In genomic region chr20:36917240-36917639, GRCh38 we compare ENCODE assay signal across 20 cellular contexts. TPM values are rescaled to one million over a fixed set of nuclear protein-coding genes. Genes with fewer than 3 reads are reported as not detected.
A peak's percentile ranks its signal among the peaks of the same experiment; 100 is the strongest.
DNase-seq lines count a peak whose midpoint lies in the region; ATAC-seq and TF ChIP-seq lines count a peak whose summit lies in the region.
"Had no signal": no experiment of that assay in that cellular context is flagged by ENCODE, and none has a peak within 500 bp of the region (broad histone marks: within the 10 kb centered on the region; RNA-seq: fewer than 3 reads in every experiment).

No MANE protein-coding gene starts in this region.

- H3K27ac Mint-ChIP-seq in activated T-cell treated with anti-CD3 and anti-CD28 coated beads, Interleukin-2, amount 50 U/mL, for 24 hours, result peak overlapping the region; percentile 22
- no peak overlapping the region for H3K27ac Mint-ChIP-seq in activated T-cell treated with anti-CD3 and anti-CD28 coated beads, Interleukin-2, amount 50 U/mL, for 72 hours
- H3K27ac Mint-ChIP-seq in CD4-positive, CD25-positive, alpha-beta regulatory T cell, result no peak overlapping the region
- peak overlapping the region; percentile 11 for H3K27ac Mint-ChIP-seq in T-helper 17 cell
- H3K27ac Mint-ChIP-seq: CD14-positive monocyte; CD8-positive, alpha-beta T cell had no signal

- H3K4me1 ChIP-seq in CD4-positive, CD25-positive, alpha-beta regulatory T cell (ENCODE audit: control insufficient read depth, insufficient read depth, low read length, poor library complexity, severe bottlenecking), result peaks cover 14% of the 10 kb centered on the region
- no peaks in the 10 kb centered on the region for H3K4me1 ChIP-seq in upper lobe of right lung
- no peaks in the 10 kb centered on the region for H3K4me1 ChIP-seq in aorta (ENCODE audit: control insufficient read depth in 1 of 2, insufficient read depth in 2 of 2, low read length in 2 of 2)
- H3K4me1 ChIP-seq: BE2C, BLaER1, Caco-2 had no signal

- no peak for TF ChIP-seq CTCF in upper lobe of right lung (IDR thresholded peaks at IDR 0.05)

- peaks cover 9% of the 10 kb centered on the region for H3K4me1 Mint-ChIP-seq in activated T-cell treated with anti-CD3 and anti-CD28 coated beads, Interleukin-2, amount 50 U/mL, for 24 hours (ENCODE audit: low read depth)
- peaks cover 6% of the 10 kb centered on the region for H3K4me1 Mint-ChIP-seq in activated T-cell treated with anti-CD3 and anti-CD28 coated beads, Interleukin-2, amount 50 U/mL, for 72 hours (ENCODE audit: low read depth)
- H3K4me1 Mint-ChIP-seq in CD4-positive, CD25-positive, alpha-beta regulatory T cell, result peaks cover 5 to 35% (median 14%) of the 10 kb centered on the region in 4 donors
- H3K4me1 Mint-ChIP-seq in T-helper 17 cell, result peaks cover 2% of the 10 kb centered on the region
- H3K4me1 Mint-ChIP-seq: CD14-positive monocyte had no signal

- no peak for ATAC-seq in activated T-cell treated with anti-CD3 and anti-CD28 coated beads, Interleukin-2, amount 50 U/mL, for 72 hours (replicated peaks in 1 of 2)
- ATAC-seq in CD4-positive, CD25-positive, alpha-beta regulatory T cell (ENCODE audit: low read depth in 2 of 2), result no peak
- ATAC-seq in T-helper 17 cell (no peak), upper lobe of right lung (no peak), aorta (ENCODE audit: low FRiP score) (no peak), GM18519 (IDR thresholded peaks at IDR 0.05; ENCODE audit: low FRiP score, unreplicated experiment) (no peak)
- ATAC-seq: CD8-positive, alpha-beta T cell had no signal

- no peak overlapping the region for H3K4me3 ChIP-seq in CD4-positive, CD25-positive, alpha-beta regulatory T cell (ENCODE audit: low read depth, low read length)
- H3K4me3 ChIP-seq in upper lobe of right lung, result no peak overlapping the region
- H3K4me3 ChIP-seq in aorta (ENCODE audit: low read length in 2 of 2), result no peak overlapping the region
- H3K4me3 ChIP-seq: BLaER1 had no signal

- 98% methylated on average over 6 of the region's 6 CpGs for WGBS in aorta, 2 donors

- H3K36me3 ChIP-seq in CD4-positive, CD25-positive, alpha-beta regulatory T cell (ENCODE audit: control insufficient read depth, insufficient read depth, low read length), result peaks cover 90% of the 10 kb centered on the region
- H3K36me3 ChIP-seq in upper lobe of right lung, result peaks cover 92% of the 10 kb centered on the region
- peaks cover 0 to 8% of the 10 kb centered on the region in 2 donors for H3K36me3 ChIP-seq in aorta (ENCODE audit: control insufficient read depth in 1 of 2, insufficient read depth in 2 of 2, low read length in 1 of 2)
- H3K36me3 ChIP-seq: BLaER1 had no signal

- H3K27ac ChIP-seq in CD4-positive, CD25-positive, alpha-beta regulatory T cell (ENCODE audit: insufficient read depth, low read length, poor library complexity, severe bottlenecking), result peak overlapping the region; percentile 5
- H3K27ac ChIP-seq in upper lobe of right lung, result no peak overlapping the region
- H3K27ac ChIP-seq in aorta (ENCODE audit: low read depth in 1 of 2, low read length in 2 of 2), result no peak overlapping the region
- H3K27ac ChIP-seq: BLaER1 had no signal

- H3K27me3 Mint-ChIP-seq in activated T-cell treated with anti-CD3 and anti-CD28 coated beads, Interleukin-2, amount 50 U/mL, for 24 hours, result no peaks in the 10 kb centered on the region
- no peaks in the 10 kb centered on the region for H3K27me3 Mint-ChIP-seq in activated T-cell treated with anti-CD3 and anti-CD28 coated beads, Interleukin-2, amount 50 U/mL, for 72 hours (ENCODE audit: low read depth)
- no peaks in the 10 kb centered on the region for H3K27me3 Mint-ChIP-seq in CD4-positive, CD25-positive, alpha-beta regulatory T cell
- no peaks in the 10 kb centered on the region for H3K27me3 Mint-ChIP-seq in T-helper 17 cell
- H3K27me3 Mint-ChIP-seq: CD4-positive, alpha-beta T cell had no signal

- H3K4me3 Mint-ChIP-seq in activated T-cell treated with anti-CD3 and anti-CD28 coated beads, Interleukin-2, amount 50 U/mL, for 24 hours, result no peak overlapping the region
- no peak overlapping the region for H3K4me3 Mint-ChIP-seq in activated T-cell treated with anti-CD3 and anti-CD28 coated beads, Interleukin-2, amount 50 U/mL, for 72 hours
- peak overlapping the region in 1 of 4 donors; percentile 38 for H3K4me3 Mint-ChIP-seq in CD4-positive, CD25-positive, alpha-beta regulatory T cell
- no peak overlapping the region for H3K4me3 Mint-ChIP-seq in T-helper 17 cell
- H3K4me3 Mint-ChIP-seq: CD14-positive monocyte; CD4-positive, alpha-beta T cell; CD8-positive, alpha-beta T cell had no signal

- no peaks in the 10 kb centered on the region for H3K27me3 ChIP-seq in CD4-positive, CD25-positive, alpha-beta regulatory T cell (ENCODE audit: control insufficient read depth, insufficient read depth, low read length)
- H3K27me3 ChIP-seq in upper lobe of right lung (no peaks in the 10 kb centered on the region), aorta (ENCODE audit: control insufficient read depth in 1 of 2, insufficient read depth in 2 of 2, low read length in 1 of 2) (no peaks in the 10 kb centered on the region)
- H3K27me3 ChIP-seq: BE2C, BLaER1 had no signal

- intact Hi-C loops in upper lobe of right lung (cut with DNase I), result no loop called here
- intact Hi-C loops in aorta (cut with DNase I), result no loop called here

- no peaks in the 10 kb centered on the region for H3K9me3 Mint-ChIP-seq in activated T-cell treated with anti-CD3 and anti-CD28 coated beads, Interleukin-2, amount 50 U/mL, for 24 hours
- no peaks in the 10 kb centered on the region for H3K9me3 Mint-ChIP-seq in activated T-cell treated with anti-CD3 and anti-CD28 coated beads, Interleukin-2, amount 50 U/mL, for 72 hours
- H3K9me3 Mint-ChIP-seq in CD4-positive, CD25-positive, alpha-beta regulatory T cell, result no peaks in the 10 kb centered on the region
- H3K9me3 Mint-ChIP-seq: CD14-positive monocyte; CD4-positive, alpha-beta T cell; CD8-positive, alpha-beta T cell had no signal

- H3K9me3 ChIP-seq in CD4-positive, CD25-positive, alpha-beta regulatory T cell (ENCODE audit: control insufficient read depth in 2 of 2, low read length in 2 of 2), result no peaks in the 10 kb centered on the region
- H3K9me3 ChIP-seq in T-helper 17 cell (ENCODE audit: control insufficient read depth, low read length, poor library complexity, severe bottlenecking) (no peaks in the 10 kb centered on the region), upper lobe of right lung (no peaks in the 10 kb centered on the region), aorta (ENCODE audit: control insufficient read depth, low read length) (no peaks in the 10 kb centered on the region)
- H3K9me3 ChIP-seq: BE2C, BLaER1, Caco-2 had no signal

- peaks cover 61% of the 10 kb centered on the region for H3K36me3 Mint-ChIP-seq in activated T-cell treated with anti-CD3 and anti-CD28 coated beads, Interleukin-2, amount 50 U/mL, for 24 hours (ENCODE audit: low read depth)
- H3K36me3 Mint-ChIP-seq in activated T-cell treated with anti-CD3 and anti-CD28 coated beads, Interleukin-2, amount 50 U/mL, for 72 hours (ENCODE audit: insufficient read depth in 2 of 2), result peaks cover 4 to 7% of the 10 kb centered on the region in 2 donors
- H3K36me3 Mint-ChIP-seq in CD4-positive, CD25-positive, alpha-beta regulatory T cell, result peaks cover 28% of the 10 kb centered on the region
- H3K36me3 Mint-ChIP-seq in T-helper 17 cell (ENCODE audit: low read depth), result peaks cover 2% of the 10 kb centered on the region

- DNase-seq in activated T-cell treated with anti-CD3 and anti-CD28 coated beads, Interleukin-2, amount 50 U/mL, for 24 hours, result no peak
- no peak for DNase-seq in activated T-cell treated with anti-CD3 and anti-CD28 coated beads, Interleukin-2, amount 50 U/mL, for 72 hours
- no peak for DNase-seq in CD4-positive, CD25-positive, alpha-beta regulatory T cell
- DNase-seq in T-helper 17 cell, result no peak
- peak; percentile 23 for DNase-seq in upper lobe of right lung
- no peak for DNase-seq in aorta
- DNase-seq: 8988T; ACHN; BE2C; C1 segment of cervical spinal cord; Caco-2; Calu3; CD8-positive, alpha-beta T cell; DMS79 treated with DMSO at 0.1 percent for 48 hours; GF-D8 had no signal

RNA-seq across cellular contexts. Expression of gene SAMHD1, which starts 34.3 kb away (rescaled TPM):
- 10 to 100 TPM; 33.2 to 49.2 TPM for total RNA-seq in activated T-cell treated with anti-CD3 and anti-CD28 coated beads, Interleukin-2, amount 50 U/mL, for 72 hours
- total RNA-seq in CD4-positive, CD25-positive, alpha-beta regulatory T cell, result 723 TPM
- 100 to 1,000 TPM; 327 to 481 (median 401) TPM for polyA plus RNA-seq in CD4-positive, CD25-positive, alpha-beta regulatory T cell
- total RNA-seq in T-helper 17 cell (100 to 1,000 TPM; 275 to 286 TPM), upper lobe of right lung (177 TPM), aorta (100 to 1,000 TPM; 127 TPM)
- polyA plus RNA-seq in aorta, result 100 to 1,000 TPM in 1 of 2 donors, 10 to 100 TPM in 1; 85.0 to 165 TPM

RNA-seq across cellular contexts. Expression of gene TLDC2, which starts 41.3 kb away (rescaled TPM):
- total RNA-seq in activated T-cell treated with anti-CD3 and anti-CD28 coated beads, Interleukin-2, amount 50 U/mL, for 72 hours, result not detected
- not detected for total RNA-seq in CD4-positive, CD25-positive, alpha-beta regulatory T cell
- under 1 TPM; 0.32 to 0.57 (median 0.41) TPM for polyA plus RNA-seq in CD4-positive, CD25-positive, alpha-beta regulatory T cell
- total RNA-seq in T-helper 17 cell (not detected), upper lobe of right lung (1.6 TPM), aorta (under 1 TPM in 1 of 2 donors, not detected in 1; 0.36 TPM)
- 1 to 10 TPM in 1 of 2 donors, not detected in 1; 4.1 TPM for polyA plus RNA-seq in aorta
- total RNA-seq: A673; Caco-2; CD4-positive, alpha-beta T cell; CD8-positive, alpha-beta T cell had no signal
- polyA plus RNA-seq: CD14-positive monocyte had no signal

Comparison
In these comparisons a context has a peak if more than half of its experiments do, and no peak if none do; other contexts are left out.
1. H3K27ac Mint-ChIP-seq: peak in activated T-cell treated with anti-CD3 and anti-CD28 coated beads, Interleukin-2, amount 50 U/mL, for 24 hours (single experiment) and T-helper 17 cell (single experiment); none in activated T-cell treated with anti-CD3 and anti-CD28 coated beads, Interleukin-2, amount 50 U/mL, for 72 hours (single experiment) and CD4-positive, CD25-positive, alpha-beta regulatory T cell (0 of 3).